ENCODE assay signal across 8 cellular contexts in genomic region chr2:180006781-180007579, GRCh38. TPM values are rescaled to one million over a fixed set of nuclear protein-coding genes. Genes with fewer than 3 reads are reported as not detected.
DNase-seq lines count a peak whose midpoint lies in the region; ATAC-seq and TF ChIP-seq lines count a peak whose summit lies in the region.

Gene CWC22, minus strand, starts transcription at chr2:180007297. Its CDS starts 13,956 bp downstream, at chr2:179993341.

- CTCF ChIA-PET in activated B cell treated with CpG ODN at 0.5 μM for 24 hours (lab: Charles Lee) = no interaction called here

- no peaks in the 10 kb centered on the region for H3K9me3 Mint-ChIP-seq in activated B cell treated with CpG ODN at 0.5 μM for 24 hours
- H3K9me3 Mint-ChIP-seq in immature natural killer cell = no peaks in the 10 kb centered on the region

- H3K27ac Mint-ChIP-seq in activated B cell treated with CpG ODN at 0.5 μM for 24 hours (peak within 1 kb of the TSS; percentile 98), immature natural killer cell (peak within 1 kb of the TSS; percentile 99 to 100 (median 100))

- peak within 1 kb of the TSS; percentile 97 for H3K27ac ChIP-seq in caudate nucleus (ENCODE audit: low read depth, low read length)

- H3K27me3 Mint-ChIP-seq in activated B cell treated with CpG ODN at 0.5 μM for 24 hours = no peaks in the 10 kb centered on the region
- H3K27me3 Mint-ChIP-seq in immature natural killer cell (ENCODE audit: low read depth in 3 of 3) = peaks cover 0 to 8% (median 6%) of the 10 kb centered on the region in 3 donors

- in situ Hi-C loops in GM18951 (cut with MboI; ENCODE audit: low sequenced_read_pairs, unreplicated experiment) = no loop called here

- H3K36me3 Mint-ChIP-seq in activated B cell treated with CpG ODN at 0.5 μM for 24 hours (ENCODE audit: low read depth) (peaks cover 19% of the 10 kb centered on the region), immature natural killer cell (no peaks in the 10 kb centered on the region)

- DNase-seq in AG08395 (ENCODE audit: low spot score) (peak; percentile 80), NCI-H345 (lab: John Stamatoyannopoulos, UW) (peak; percentile 95), activated B cell treated with CpG ODN at 0.5 μM for 24 hours (peak; percentile 75), caudate nucleus (lab: John Stamatoyannopoulos, UW) (peak; percentile 24 to 96 (median 85)), immature natural killer cell (peak; percentile 87 to 88 (median 88)), smooth muscle cell of the brain vasculature (ENCODE audit: low read depth, low spot score) (peak; percentile 80)

- H3K4me1 Mint-ChIP-seq in activated B cell treated with CpG ODN at 0.5 μM for 24 hours (peaks cover 43% of the 10 kb centered on the region), immature natural killer cell (peaks cover 31 to 43% of the 10 kb centered on the region in 2 donors)

- intact Hi-C loops in activated B cell treated with CpG ODN at 0.5 μM for 24 hours (cut with micrococcal nuclease) = loop anchor here (1.0 to 5.0 kb wide), 5 partner anchors 328 to 1895 kb away; partner anchors contain the start of genes ITPRID2, PJVK, PRKRA and RBM45

- TF ChIP-seq CTCF in activated B cell treated with CpG ODN at 0.5 μM for 24 hours (IDR thresholded peaks at IDR 0.05) = no peak

- POLR2A ChIA-PET in activated B cell treated with CpG ODN at 0.5 μM for 24 hours (lab: Charles Lee) = interaction anchor here (0.9 kb wide), 1 partner anchor 974 kb away, joined by 4 read pairs; the partner anchor contains the start of gene UBE2E3

- H3K4me3 Mint-ChIP-seq in activated B cell treated with CpG ODN at 0.5 μM for 24 hours (peak within 1 kb of the TSS; percentile 93), immature natural killer cell (peak within 1 kb of the TSS; percentile 94 to 98 (median 97))

- ATAC-seq in HG03196 (IDR thresholded peaks at IDR 0.05; ENCODE audit: unreplicated experiment) (peak; percentile 99), activated B cell treated with CpG ODN at 0.5 μM for 24 hours (ENCODE audit: low read depth) (peak; percentile 93)

- peak; percentile 67 for TF ChIP-seq POLR2A in GM18951 (IDR thresholded peaks at IDR 0.05; ENCODE audit: extremely low read depth, insufficient read depth, insufficient read length)

RNA-seq across cellular contexts. Expression of gene CWC22, which starts in this region (rescaled TPM):
- total RNA-seq in activated B cell treated with CpG ODN at 0.5 μM for 24 hours = 27.5 and 28.9 TPM in 2 replicates
- 10 to 100 TPM; 15.2 to 28.3 (median 21.1) TPM for polyA plus RNA-seq in immature natural killer cell

Comparison
In these comparisons a context has a peak if more than half of its experiments do, and no peak if none do; other contexts are left out.
1. Peak in every context shown above with its lines: DNase-seq, ATAC-seq and H3K27ac ChIP-seq.